22 cellular contexts compared by ENCODE assay signal in the genomic region with DNA sequence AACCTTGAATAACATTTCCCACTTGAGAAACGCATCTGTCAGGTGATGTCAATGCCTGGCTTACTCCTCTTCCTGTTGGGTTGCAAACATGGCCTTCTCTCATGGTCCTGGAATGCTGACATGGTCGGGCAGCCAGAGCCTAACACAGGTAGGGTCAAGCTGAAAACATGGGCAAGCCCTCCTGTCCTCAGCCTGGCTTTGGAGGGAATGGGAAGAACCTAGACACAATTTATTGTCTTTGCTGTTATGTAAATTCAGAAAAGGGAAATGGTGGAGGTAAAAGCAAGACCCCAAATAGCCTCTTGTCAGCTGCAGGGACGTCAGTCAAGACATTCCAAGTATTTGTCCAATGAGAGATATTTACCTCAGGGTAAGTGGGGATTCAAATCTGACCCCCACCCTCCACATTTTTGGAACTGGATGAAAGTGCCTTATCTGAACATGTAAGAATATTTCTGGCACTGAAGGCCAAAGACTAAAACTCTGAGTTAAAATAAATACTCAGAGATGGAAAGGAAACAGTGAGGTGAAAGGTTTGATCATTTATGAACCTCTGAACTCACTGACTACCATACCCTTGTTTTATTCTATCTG.
DNase-seq lines count a peak whose midpoint lies in the region; ATAC-seq, FAIRE-seq and TF ChIP-seq lines count a peak whose summit lies in the region.
"Had no signal": no experiment of that assay in that cellular context is flagged by ENCODE, and none has a peak within 500 bp of the region (broad histone marks: within the 10 kb centered on the region; RNA-seq: fewer than 3 reads in every experiment).

No MANE protein-coding gene starts in this region.

- CTCF ChIA-PET in A673 (lab: Charles Lee) = no interaction called here

- ATAC-seq in Right ventricle myocardium inferior (peak; percentile 34), heart left ventricle (peak in 1 of 4 donors; percentile 36)
- ATAC-seq: activated CD8-positive, alpha-beta memory T cell treated with anti-CD3 and anti-CD28 coated beads, Interleukin-2, amount 10 ng/mL, durations not matched to agents 7 days and 5 days; T-helper 17 cell had no signal

- H3K4me1 ChIP-seq in right atrium auricular region (peaks cover 0 to 8% of the 10 kb centered on the region in 2 donors), heart left ventricle (peaks cover 0 to 30% (median 13%) of the 10 kb centered on the region in 12 donors), mesodermal cell (ENCODE audit: control insufficient read depth, insufficient read depth, low read length, poor library complexity, severe bottlenecking) (peaks cover 5% of the 10 kb centered on the region), A673 (ENCODE audit: insufficient read depth, low read length, poor library complexity, severe bottlenecking) (no peaks in the 10 kb centered on the region)
- H3K4me1 ChIP-seq: Caco-2, upper lobe of left lung had no signal

- FAIRE-seq in urothelium cell line (lab: Jason Lieb, UNC) = no peak
- FAIRE-seq: A204.1, frontal cortex had no signal

- POLR2A ChIA-PET in A673 (lab: Charles Lee; ENCODE audit: low non-redundant PET) = interaction anchor here (0.7 kb wide), 1 partner anchor 64 kb away, joined by 3 read pairs; no protein-coding TSS in a partner anchor

- H3K36me3 ChIP-seq in right atrium auricular region (no peaks in the 10 kb centered on the region), heart left ventricle (no peaks in the 10 kb centered on the region), mesodermal cell (ENCODE audit: control insufficient read depth, insufficient read depth, low read length) (no peaks in the 10 kb centered on the region), A673 (ENCODE audit: insufficient read depth, low read length, poor library complexity, severe bottlenecking) (no peaks in the 10 kb centered on the region)
- H3K36me3 ChIP-seq: BLaER1, upper lobe of left lung had no signal

- WGBS in heart left ventricle, 4 donors = 39 to 59% (median 50%) methylated on average over 3 of the region's 3 CpGs
- 77 to 88% methylated on average over 2 to 3 of the region's 3 CpGs for WGBS in mesodermal cell (ENCODE audit: insufficient coverage in 2 of 2), 2 experiments

- H3K27ac ChIP-seq in right atrium auricular region (peak overlapping the region in 1 of 2 donors; percentile 47), heart left ventricle (peak overlapping the region in 9 of 12 donors; percentile 1 to 60 (median 41)), mesodermal cell (ENCODE audit: low read depth, low read length, severe bottlenecking) (peak overlapping the region; percentile 51), A673 (ENCODE audit: low read depth, low read length, poor library complexity, severe bottlenecking) (no peak overlapping the region)
- H3K27ac ChIP-seq: BLaER1, GM23248 had no signal

- TF ChIP-seq POLR2A in heart left ventricle (IDR thresholded peaks at IDR 0.05) = no peak

- BruUV-seq in A673 (replicated peaks; lab: Mats Ljungman, UMichigan) = no TSS peak

- H3K4me3 ChIP-seq in right atrium auricular region (no peak overlapping the region), heart left ventricle (no peak overlapping the region), mesodermal cell (ENCODE audit: extremely low read depth, insufficient read depth, low read length, poor library complexity, severe bottlenecking) (no peak overlapping the region), A673 (ENCODE audit: low read depth, low read length, poor library complexity, severe bottlenecking) (no peak overlapping the region)
- H3K4me3 ChIP-seq: BLaER1, GM23248, upper lobe of left lung had no signal

- intact Hi-C loops in Right ventricle myocardium inferior (cut with DNase I) = no loop called here
- intact Hi-C loops in heart left ventricle (cut with DNase I) = no loop called here
- intact Hi-C loops in A673 (cut with micrococcal nuclease; ENCODE audit: unreplicated experiment) = no loop called here

- no peak for TF ChIP-seq CTCF in right atrium auricular region (IDR thresholded peaks at IDR 0.05)
- no peak for TF ChIP-seq CTCF in heart left ventricle (IDR thresholded peaks at IDR 0.05)
- no peak for TF ChIP-seq CTCF in A673 (conservative IDR thresholded peaks at IDR 0.05; ENCODE audit: low read depth, low read length)

- no peak for DNase-seq in Right ventricle myocardium inferior (ENCODE audit: missing footprints)
- DNase-seq in right atrium auricular region (ENCODE audit: low spot score) = no peak
- no peak for DNase-seq in heart left ventricle
- peak; percentile 6 for DNase-seq in urothelium cell line (ENCODE audit: low spot score)
- DNase-seq in mesenteric fat pad (ENCODE audit: low spot score) = no peak
- no peak for DNase-seq in stimulated activated CD8-positive, alpha-beta memory T cell treated with anti-CD3 and anti-CD28 coated beads, Interleukin-4, amount 100 ng/mL, for 48 hours
- no peak for DNase-seq in A673 (ENCODE audit: low spot score)
- DNase-seq: activated CD4-positive, alpha-beta T cell treated with anti-CD3 and anti-CD28 coated beads, Interleukin-2, amount 10 ng/mL, durations not matched to agents 24 days and 14 days; activated CD8-positive, alpha-beta memory T cell treated with anti-CD3 and anti-CD28 coated beads, Interleukin-2, amount 10 ng/mL, durations not matched to agents 7 days and 5 days; aorta; Caco-2; effector CD8-positive, alpha-beta T cell; NCI-H1105 treated with DMSO at 0.1 percent for 48 hours; NCI-H446; NK-92 treated with Interleukin-12 subunit alpha and Interleukin-12 subunit beta, amount 100 ng/mL, for 24 hours; T-helper 17 cell; upper lobe of left lung had no signal

- H3K27me3 ChIP-seq in right atrium auricular region (no peaks in the 10 kb centered on the region), heart left ventricle (no peaks in the 10 kb centered on the region), A673 (replicated peaks; ENCODE audit: insufficient read depth, low read depth, low read length, poor library complexity) (no peaks in the 10 kb centered on the region)
- H3K27me3 ChIP-seq: BLaER1, upper lobe of left lung had no signal

- no peaks in the 10 kb centered on the region for H3K9me3 ChIP-seq in right atrium auricular region
- peaks cover 0 to 6% (median 0%) of the 10 kb centered on the region in 12 donors for H3K9me3 ChIP-seq in heart left ventricle
- no peaks in the 10 kb centered on the region for H3K9me3 ChIP-seq in mesodermal cell (ENCODE audit: control insufficient read depth, low read length)
- no peaks in the 10 kb centered on the region for H3K9me3 ChIP-seq in A673 (ENCODE audit: low read depth, low read length, poor library complexity, severe bottlenecking)
- H3K9me3 ChIP-seq: BLaER1, Caco-2, upper lobe of left lung had no signal
